Comparison of ENCODE assay signal across 9 cellular contexts in genomic region chr3:188507244-188507720, GRCh38.
DNase-seq lines count a peak whose midpoint lies in the region; ATAC-seq and TF ChIP-seq lines count a peak whose summit lies in the region.
"Had no signal": no experiment of that assay in that cellular context is flagged by ENCODE, and none has a peak within 500 bp of the region (broad histone marks: within the 10 kb centered on the region; RNA-seq: fewer than 3 reads in every experiment).

No MANE protein-coding gene starts in this region.

- H3K4me1 Mint-ChIP-seq in activated CD4-positive, alpha-beta memory T cell treated with anti-CD3 and anti-CD28 coated beads, Interleukin-2, amount 10 ng/mL, durations not matched to agents 7 days and 5 days, result peaks cover 6% of the 10 kb centered on the region

- H3K27ac Mint-ChIP-seq in activated CD4-positive, alpha-beta memory T cell treated with anti-CD3 and anti-CD28 coated beads, Interleukin-2, amount 10 ng/mL, durations not matched to agents 7 days and 5 days, result no peak overlapping the region

- H3K4me3 Mint-ChIP-seq in activated CD4-positive, alpha-beta memory T cell treated with anti-CD3 and anti-CD28 coated beads, Interleukin-2, amount 10 ng/mL, durations not matched to agents 7 days and 5 days, result no peak overlapping the region

- H3K4me1 ChIP-seq in DOHH2 (ENCODE audit: control insufficient read depth, low read length), result peaks cover 32% of the 10 kb centered on the region

- H3K27ac ChIP-seq in DOHH2 (ENCODE audit: low read depth, low read length), result no peak overlapping the region

- H4K20me1 ChIP-seq in DOHH2 (ENCODE audit: control insufficient read depth, insufficient read depth, low read depth, low read length), result no peaks in the 10 kb centered on the region

- peak; percentile 28 for DNase-seq in SIG-M5 (lab: John Stamatoyannopoulos, UW)
- DNase-seq in fibroblast of the aortic adventitia (ENCODE audit: low read depth), result peak; percentile 87
- DNase-seq in non-pigmented ciliary epithelial cell (ENCODE audit: low read depth), result peak; percentile 95
- no peak for DNase-seq in activated CD4-positive, alpha-beta memory T cell treated with anti-CD3 and anti-CD28 coated beads, Interleukin-2, amount 10 ng/mL, durations not matched to agents 7 days and 5 days
- DNase-seq in NCI-H1436 (lab: John Stamatoyannopoulos, UW), result no peak
- DNase-seq: NK-92 treated with Interleukin-12 subunit alpha and Interleukin-12 subunit beta, amount 100 ng/mL, for 24 hours had no signal

- peaks cover 20% of the 10 kb centered on the region for H3K9me3 Mint-ChIP-seq in activated CD4-positive, alpha-beta memory T cell treated with anti-CD3 and anti-CD28 coated beads, Interleukin-2, amount 10 ng/mL, durations not matched to agents 7 days and 5 days

- H3K36me3 Mint-ChIP-seq in activated CD4-positive, alpha-beta memory T cell treated with anti-CD3 and anti-CD28 coated beads, Interleukin-2, amount 10 ng/mL, durations not matched to agents 7 days and 5 days (ENCODE audit: low read depth), result peaks cover 16% of the 10 kb centered on the region

- 0 out of 2 replicates have a peak, but pooled peaks cover 2% of the 10 kb centered on the region for H3K79me2 ChIP-seq in DOHH2 (ENCODE audit: control insufficient read depth, low read length)

- CTCF ChIA-PET in activated CD4-positive, alpha-beta memory T cell treated with anti-CD3 and anti-CD28 coated beads, Interleukin-2, amount 10 ng/mL, durations not matched to agents 7 days and 5 days (lab: Charles Lee), result no interaction called here

- TF ChIP-seq CTCF in DOHH2 (IDR thresholded peaks at IDR 0.05; ENCODE audit: low read depth, low read length, poor library complexity, severe bottlenecking) (no peak), fibroblast of the aortic adventitia (IDR thresholded peaks at IDR 0.05; ENCODE audit: insufficient read depth, low read length) (no peak)

- H3K4me3 ChIP-seq in DOHH2 (ENCODE audit: low read length) (0 out of 2 replicates have a peak overlapping the region, but pooled peaks have one; percentile 24), fibroblast of the aortic adventitia (ENCODE audit: low read depth, low read length) (no peak overlapping the region)

- POLR2A ChIA-PET in activated CD4-positive, alpha-beta memory T cell treated with anti-CD3 and anti-CD28 coated beads, Interleukin-2, amount 10 ng/mL, durations not matched to agents 7 days and 5 days (lab: Charles Lee), result no interaction called here

- H3K27me3 Mint-ChIP-seq in activated CD4-positive, alpha-beta memory T cell treated with anti-CD3 and anti-CD28 coated beads, Interleukin-2, amount 10 ng/mL, durations not matched to agents 7 days and 5 days, result no peaks in the 10 kb centered on the region

- peaks cover 4% of the 10 kb centered on the region for H3K36me3 ChIP-seq in DOHH2 (ENCODE audit: control insufficient read depth, low read length)

- H3F3A ChIP-seq in DOHH2 (ENCODE audit: control insufficient read depth, insufficient read depth), result no peaks in the 10 kb centered on the region

- ATAC-seq in GM21717 (IDR thresholded peaks at IDR 0.05; ENCODE audit: unreplicated experiment) (no peak), GM18502 (IDR thresholded peaks at IDR 0.05; ENCODE audit: poor library complexity, unreplicated experiment) (no peak)

- H3K9me2 ChIP-seq in DOHH2 (replicated peaks; ENCODE audit: control insufficient read depth, low read length), result no peaks in the 10 kb centered on the region

- peaks cover 10% of the 10 kb centered on the region; the same call in 1 of the 2 replicates for H3K9me3 ChIP-seq in DOHH2 (ENCODE audit: control insufficient read depth, insufficient read depth, low read length)

- peak overlapping the region; percentile 42 for H3K4me2 ChIP-seq in DOHH2 (ENCODE audit: low read length)

- no peaks in the 10 kb centered on the region for H3K27me3 ChIP-seq in DOHH2 (ENCODE audit: control insufficient read depth, low read length)

Comparison
In these comparisons a context has a peak if more than half of its experiments do, and no peak if none do; other contexts are left out.
1. DNase-seq: peak in SIG-M5 (single experiment), fibroblast of the aortic adventitia (single experiment) and non-pigmented ciliary epithelial cell (single experiment); none in activated CD4-positive, alpha-beta memory T cell treated with anti-CD3 and anti-CD28 coated beads, Interleukin-2, amount 10 ng/mL, durations not matched to agents 7 days and 5 days (single experiment) and NCI-H1436 (single experiment).